In genomic region chr6:42406296-42407280, GRCh38 we compare ENCODE assay signal across 12 cellular contexts. TPM values are rescaled to one million over a fixed set of nuclear protein-coding genes. Genes with fewer than 3 reads are reported as not detected.
DNase-seq lines count a peak whose midpoint lies in the region; ATAC-seq and TF ChIP-seq lines count a peak whose summit lies in the region.
"Had no signal": no experiment of that assay in that cellular context is flagged by ENCODE, and none has a peak within 500 bp of the region (broad histone marks: within the 10 kb centered on the region; RNA-seq: fewer than 3 reads in every experiment).

No MANE protein-coding gene starts in this region.

- H3F3A ChIP-seq in MM.1S (ENCODE audit: insufficient read depth, low read length): no peaks in the 10 kb centered on the region

- peaks cover 18% of the 10 kb centered on the region for H3K36me3 Mint-ChIP-seq in activated CD8-positive, alpha-beta memory T cell treated with anti-CD3 and anti-CD28 coated beads, Interleukin-2, amount 10 ng/mL, durations not matched to agents 7 days and 5 days
- H3K36me3 Mint-ChIP-seq: stimulated activated memory B cell treated with anti-CD40 and anti-IgM and Interleukin-4, amounts not matched to agents 10 μg/mL and 1 μg/mL and 100 μg/mL, for 72 hours had no signal

- DNase-seq in COR-L47 (lab: John Stamatoyannopoulos, UW) (peak; percentile 49), NOMO-1 treated with DMSO at 0.1 percent for 48 hours (lab: John Stamatoyannopoulos, UW; ENCODE audit: unreplicated experiment) (no peak), ascending aorta (ENCODE audit: low spot score in 2 of 2) (no peak), MM.1S (no peak)
- DNase-seq in activated CD8-positive, alpha-beta memory T cell treated with anti-CD3 and anti-CD28 coated beads, Interleukin-2, amount 10 ng/mL, durations not matched to agents 7 days and 5 days: no peak
- DNase-seq: activated naive CD8-positive, alpha-beta T cell treated with anti-CD3 and anti-CD28 coated beads, Interleukin-2, amount 10 ng/mL, durations not matched to agents 7 days and 5 days; NCI-H446 treated with DMSO at 0.1 percent for 48 hours had no signal

- intact Hi-C loops in ascending aorta (cut with DNase I): no loop called here

- H2AFZ ChIP-seq in ACC112 (ENCODE audit: low read length, unreplicated experiment) (no peak overlapping the region), MM.1S (ENCODE audit: low read length) (no peak overlapping the region)

- H3K4me1 ChIP-seq in ACC112 (ENCODE audit: control insufficient read depth, insufficient read depth, low read length, unreplicated experiment) (peaks cover 49% of the 10 kb centered on the region), gastroesophageal sphincter (peaks cover 0 to 29% (median 0%) of the 10 kb centered on the region in 3 donors), ascending aorta (no peaks in the 10 kb centered on the region), MM.1S (ENCODE audit: low read length) (0 out of 2 replicates have a peak, but pooled peaks cover 4% of the 10 kb centered on the region)

- no peak for TF ChIP-seq EP300 in gastroesophageal sphincter (IDR thresholded peaks at IDR 0.05)

- H3K79me2 ChIP-seq in ACC112 (ENCODE audit: control insufficient read depth, insufficient read depth, low read length, unreplicated experiment) (peaks cover 29% of the 10 kb centered on the region), MM.1S (ENCODE audit: low read length) (0 out of 2 replicates have a peak, but pooled peaks cover 11% of the 10 kb centered on the region)

- H3K27me3 ChIP-seq in ACC112 (ENCODE audit: insufficient read depth, low read length) (no peaks in the 10 kb centered on the region), gastroesophageal sphincter (no peaks in the 10 kb centered on the region), ascending aorta (no peaks in the 10 kb centered on the region), MM.1S (replicated peaks; ENCODE audit: insufficient read depth, low read length) (no peaks in the 10 kb centered on the region)

- no peak overlapping the region for H3K4me3 Mint-ChIP-seq in activated CD8-positive, alpha-beta memory T cell treated with anti-CD3 and anti-CD28 coated beads, Interleukin-2, amount 10 ng/mL, durations not matched to agents 7 days and 5 days
- H3K4me3 Mint-ChIP-seq: activated naive CD8-positive, alpha-beta T cell treated with anti-CD3 and anti-CD28 coated beads, Interleukin-2, amount 10 ng/mL, durations not matched to agents 7 days and 5 days; stimulated activated memory B cell treated with anti-CD40 and anti-IgM and Interleukin-4, amounts not matched to agents 10 μg/mL and 1 μg/mL and 100 μg/mL, for 72 hours had no signal

- no peaks in the 10 kb centered on the region for H3K9me3 Mint-ChIP-seq in activated CD8-positive, alpha-beta memory T cell treated with anti-CD3 and anti-CD28 coated beads, Interleukin-2, amount 10 ng/mL, durations not matched to agents 7 days and 5 days (ENCODE audit: low read depth)
- H3K9me3 Mint-ChIP-seq: activated naive CD8-positive, alpha-beta T cell treated with anti-CD3 and anti-CD28 coated beads, Interleukin-2, amount 10 ng/mL, durations not matched to agents 7 days and 5 days; stimulated activated memory B cell treated with anti-CD40 and anti-IgM and Interleukin-4, amounts not matched to agents 10 μg/mL and 1 μg/mL and 100 μg/mL, for 72 hours had no signal

- H3K9me3 ChIP-seq in gastroesophageal sphincter (no peaks in the 10 kb centered on the region), ascending aorta (no peaks in the 10 kb centered on the region), MM.1S (replicated peaks; ENCODE audit: insufficient read depth, low read length) (no peaks in the 10 kb centered on the region)

- peak overlapping the region; percentile 69 for H3K27ac Mint-ChIP-seq in activated CD8-positive, alpha-beta memory T cell treated with anti-CD3 and anti-CD28 coated beads, Interleukin-2, amount 10 ng/mL, durations not matched to agents 7 days and 5 days
- H3K27ac Mint-ChIP-seq: activated naive CD8-positive, alpha-beta T cell treated with anti-CD3 and anti-CD28 coated beads, Interleukin-2, amount 10 ng/mL, durations not matched to agents 7 days and 5 days; stimulated activated memory B cell treated with anti-CD40 and anti-IgM and Interleukin-4, amounts not matched to agents 10 μg/mL and 1 μg/mL and 100 μg/mL, for 72 hours had no signal

- H3K9ac ChIP-seq in MM.1S (ENCODE audit: low read length): no peak overlapping the region

- peak overlapping the region; percentile 52 for H3K27ac ChIP-seq in ACC112 (ENCODE audit: low read depth, low read length)
- peak overlapping the region in 3 of 4 donors; percentile 20 to 53 (median 25) for H3K27ac ChIP-seq in gastroesophageal sphincter
- no peak overlapping the region for H3K27ac ChIP-seq in ascending aorta
- no peak overlapping the region for H3K27ac ChIP-seq in MM.1S (ENCODE audit: low read length)

- H3K36me3 ChIP-seq in ACC112 (ENCODE audit: insufficient read depth, low read length) (no peaks in the 10 kb centered on the region), gastroesophageal sphincter (no peaks in the 10 kb centered on the region), ascending aorta (no peaks in the 10 kb centered on the region), MM.1S (replicated peaks; ENCODE audit: insufficient read depth, low read length) (no peaks in the 10 kb centered on the region)

- no peak for TF ChIP-seq POLR2A in gastroesophageal sphincter (IDR thresholded peaks at IDR 0.05)

- peaks cover 73% of the 10 kb centered on the region for H3K4me1 Mint-ChIP-seq in activated CD8-positive, alpha-beta memory T cell treated with anti-CD3 and anti-CD28 coated beads, Interleukin-2, amount 10 ng/mL, durations not matched to agents 7 days and 5 days

- CTCF ChIA-PET in activated CD8-positive, alpha-beta memory T cell treated with anti-CD3 and anti-CD28 coated beads, Interleukin-2, amount 10 ng/mL, durations not matched to agents 7 days and 5 days (lab: Charles Lee): interaction anchor here (0.7 to 4.8 kb wide), 5 partner anchors 11 to 141 kb away, joined by 3 to 57 read pairs (median 3); no protein-coding TSS in a partner anchor

- peak overlapping the region; percentile 56; the same call in 1 of the 2 replicates for H3K4me3 ChIP-seq in ACC112 (ENCODE audit: low read depth, low read length)
- H3K4me3 ChIP-seq in gastroesophageal sphincter: no peak overlapping the region
- H3K4me3 ChIP-seq in ascending aorta: no peak overlapping the region
- no peak overlapping the region for H3K4me3 ChIP-seq in MM.1S (ENCODE audit: low read length)
- H3K4me3 ChIP-seq: lung had no signal

- TF ChIP-seq CTCF in gastroesophageal sphincter (IDR thresholded peaks at IDR 0.05): no peak
- TF ChIP-seq CTCF in ascending aorta (IDR thresholded peaks at IDR 0.05): no peak
- no peak for TF ChIP-seq CTCF in MM.1S (IDR thresholded peaks at IDR 0.05; ENCODE audit: low read length)

- H3K9me2 ChIP-seq in MM.1S (replicated peaks; ENCODE audit: insufficient read depth, low read length): no peaks in the 10 kb centered on the region

- no peak for ATAC-seq in activated CD8-positive, alpha-beta memory T cell treated with anti-CD3 and anti-CD28 coated beads, Interleukin-2, amount 10 ng/mL, durations not matched to agents 7 days and 5 days
- no peak for ATAC-seq in gastroesophageal sphincter
- ATAC-seq in HG03108 (IDR thresholded peaks at IDR 0.05; ENCODE audit: unreplicated experiment): no peak
- ATAC-seq: stimulated activated memory B cell treated with anti-CD40 and anti-IgM and Interleukin-4, amounts not matched to agents 10 μg/mL and 1 μg/mL and 100 μg/mL, for 72 hours had no signal

- 67 to 77% methylated on average over 1 to 5 of the region's 6 CpGs for WGBS in gastroesophageal sphincter (ENCODE audit: low coverage in 1 of 2), 2 donors

- H4K20me1 ChIP-seq in MM.1S (ENCODE audit: insufficient read depth, low read length): no peaks in the 10 kb centered on the region

- no peaks in the 10 kb centered on the region for H3K27me3 Mint-ChIP-seq in activated CD8-positive, alpha-beta memory T cell treated with anti-CD3 and anti-CD28 coated beads, Interleukin-2, amount 10 ng/mL, durations not matched to agents 7 days and 5 days
- H3K27me3 Mint-ChIP-seq: activated naive CD8-positive, alpha-beta T cell treated with anti-CD3 and anti-CD28 coated beads, Interleukin-2, amount 10 ng/mL, durations not matched to agents 7 days and 5 days; stimulated activated memory B cell treated with anti-CD40 and anti-IgM and Interleukin-4, amounts not matched to agents 10 μg/mL and 1 μg/mL and 100 μg/mL, for 72 hours had no signal

- H3K4me2 ChIP-seq in MM.1S (ENCODE audit: low read depth, low read length): no peak overlapping the region

RNA-seq across cellular contexts. Expression of gene TRERF1, which starts 45.1 kb away (rescaled TPM):
- 10 to 100 TPM; 16.2 to 36.0 TPM for total RNA-seq in activated CD8-positive, alpha-beta memory T cell treated with anti-CD3 and anti-CD28 coated beads, Interleukin-2, amount 10 ng/mL, durations not matched to agents 7 days and 5 days
- total RNA-seq in gastroesophageal sphincter (1 to 10 TPM; 3.2 to 7.4 (median 5.4) TPM), ascending aorta (34.1 TPM)

Comparison
In these comparisons a context has a peak if more than half of its experiments do, and no peak if none do; other contexts are left out.
1. H3K27ac ChIP-seq: peak in ACC112 (single experiment) and gastroesophageal sphincter (3 of 4); none in ascending aorta (0 of 2) and MM.1S (single experiment).